Comparison of ENCODE assay signal across 24 cellular contexts in genomic region chr12:82645414-82645813, GRCh38. TPM values are rescaled to one million over a fixed set of nuclear protein-coding genes. Genes with fewer than 3 reads are reported as not detected.
"Had no signal": no experiment of that assay in that cellular context is flagged by ENCODE, and none has a peak within 500 bp of the region (broad histone marks: within the 10 kb centered on the region; RNA-seq: fewer than 3 reads in every experiment).

No MANE protein-coding gene starts in this region.

- H3K4me2 ChIP-seq: smooth muscle cell had no signal

- ATAC-seq: left colon; mucosa of descending colon; naive thymus-derived CD4-positive, alpha-beta T cell; right lobe of liver; stimulated activated naive B cell treated with anti-CD40 and anti-IgM and Interleukin-4, amounts not matched to agents 10 μg/mL and 1 μg/mL and 100 μg/mL, for 72 hours; stimulated activated naive CD8-positive, alpha-beta T cell treated with anti-CD3 and anti-CD28 coated beads, Interleukin-15, Interleukin-2, amounts not matched to agents 100 U/mL and 50 U/mL, for 24 hours had no signal

- H3K9me3 ChIP-seq: mucosa of descending colon, neutrophil, ovary, right atrium auricular region, right lobe of liver, stomach, testis, thyroid gland, transverse colon, upper lobe of left lung, vagina had no signal

- H3K27me3 ChIP-seq: neutrophil, ovary, right atrium auricular region, right lobe of liver, stomach, testis, thyroid gland, transverse colon, upper lobe of left lung, vagina had no signal

- DNase-seq: hippocampal formation; kidney; left colon; left ventricle myocardium inferior; midbrain; mucosa of descending colon; naive thymus-derived CD4-positive, alpha-beta T cell; occipital lobe; ovary; right lobe of liver; stimulated activated CD4-positive, alpha-beta T cell treated with anti-CD3 and anti-CD28 coated beads, Interleukin-1b, Interleukin-23, amount 100 ng/mL, for 48 hours; stimulated activated CD4-positive, alpha-beta T cell treated with anti-CD3 and anti-CD28 coated beads, Interleukin-2, amount 100 ng/mL, for 48 hours; stimulated activated naive B cell treated with anti-CD40 and anti-IgM and Interleukin-4, amounts not matched to agents 10 μg/mL and 1 μg/mL and 100 μg/mL, for 72 hours; stimulated activated naive CD8-positive, alpha-beta T cell treated with anti-CD3 and anti-CD28 coated beads, Interleukin-15, Interleukin-2, amounts not matched to agents 100 U/mL and 50 U/mL, for 24 hours; stomach; testis; thyroid gland; transverse colon; upper lobe of left lung had no signal

- H3K4me3 ChIP-seq: left ventricle myocardium inferior, lung, mucosa of descending colon, ovary, right atrium auricular region, right lobe of liver, smooth muscle cell, stomach, testis, thyroid gland, transverse colon, upper lobe of left lung, vagina had no signal

- H3K27ac ChIP-seq: left ventricle myocardium inferior, neutrophil, ovary, right atrium auricular region, right lobe of liver, stomach, testis, thyroid gland, transverse colon, upper lobe of left lung, vagina had no signal

- H3K36me3 ChIP-seq: left ventricle myocardium inferior, neutrophil, ovary, right atrium auricular region, right lobe of liver, stomach, thyroid gland, transverse colon, upper lobe of left lung, vagina had no signal

- H3K4me1 ChIP-seq: right lobe of liver, stomach, testis, upper lobe of left lung, vagina had no signal

RNA-seq across cellular contexts. Expression of gene TMTC2, which starts 41.3 kb away (rescaled TPM):
- polyA plus RNA-seq: naive thymus-derived CD4-positive, alpha-beta T cell had no signal
